Comparison of ENCODE assay signal across 8 cellular contexts in the genomic region with DNA sequence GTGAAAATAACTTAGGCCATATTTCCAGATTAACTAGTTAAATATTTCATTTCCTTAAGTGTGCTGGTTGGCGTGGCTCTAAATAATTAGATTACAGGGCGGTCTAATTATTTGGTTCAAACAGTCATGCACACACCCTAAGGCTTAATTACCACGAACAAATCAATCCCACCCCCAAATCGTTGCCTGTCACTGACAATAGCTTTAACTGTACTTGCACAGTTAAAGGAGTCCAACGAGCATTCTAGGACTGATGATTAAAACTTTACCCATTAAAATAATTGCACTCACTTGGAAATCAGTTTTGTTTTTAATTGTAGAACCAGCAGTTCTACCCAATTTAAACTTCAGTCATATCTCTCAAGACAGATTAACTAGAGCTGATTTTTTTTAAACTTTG. TPM values are rescaled to one million over a fixed set of nuclear protein-coding genes. Genes with fewer than 3 reads are reported as not detected.
DNase-seq lines count a peak whose midpoint lies in the region; ATAC-seq and TF ChIP-seq lines count a peak whose summit lies in the region.

No MANE protein-coding gene starts in this region.

- H3F3A ChIP-seq in Loucy (ENCODE audit: low read depth) (peaks cover 14% of the 10 kb centered on the region), neural cell (ENCODE audit: insufficient read depth, low read length, poor library complexity, severe bottlenecking) (no peaks in the 10 kb centered on the region)

- peak overlapping the region; percentile 76 for H3K27ac ChIP-seq in neural cell (ENCODE audit: low read length)

- TF ChIP-seq EP300 in neural cell (conservative IDR thresholded peaks at IDR 0.05; ENCODE audit: poor library complexity, severe bottlenecking), result no peak

- DNase-seq in Caco-2 (no peak), 8988T (no peak), NCI-H510A (lab: John Stamatoyannopoulos, UW) (no peak), SKM-1 treated with dmso at 0.1 percent for 144 hours (lab: John Stamatoyannopoulos, UW; ENCODE audit: unreplicated experiment) (no peak)
- DNase-seq in central memory CD8-positive, alpha-beta T cell (ENCODE audit: low spot score in 2 of 2), result no peak
- no peak for DNase-seq in central memory CD4-positive, alpha-beta T cell

- TF ChIP-seq CTCF in Caco-2 (IDR thresholded peaks at IDR 0.05; ENCODE audit: insufficient read depth in 1 of 2, low read depth in 1 of 2, low read length in 1 of 2, severe bottlenecking in 1 of 2, unreplicated experiment in 1 of 2) (no peak), Loucy (conservative IDR thresholded peaks at IDR 0.05; ENCODE audit: low read length) (no peak), neural cell (IDR thresholded peaks at IDR 0.05; ENCODE audit: poor library complexity, severe bottlenecking) (no peak)

- H3K9me3 ChIP-seq in Caco-2 (no peaks in the 10 kb centered on the region), Loucy (ENCODE audit: insufficient read depth, low read depth, low read length) (no peaks in the 10 kb centered on the region), neural cell (ENCODE audit: low read length) (no peaks in the 10 kb centered on the region)

- no peaks in the 10 kb centered on the region for H3K9me3 Mint-ChIP-seq in Caco-2 (ENCODE audit: unreplicated experiment)
- no peaks in the 10 kb centered on the region for H3K9me3 Mint-ChIP-seq in central memory CD8-positive, alpha-beta T cell

- H2AFZ ChIP-seq in Loucy (ENCODE audit: low read length) (peak overlapping the region; percentile 96; the same call in 1 of the 2 replicates), neural cell (ENCODE audit: low read depth, low read length) (no peak overlapping the region)

- H3K4me2 ChIP-seq in Loucy (ENCODE audit: low read depth, low read length, poor library complexity, severe bottlenecking), result peak overlapping the region; percentile 74
- H3K4me2 ChIP-seq in neural cell (ENCODE audit: low read length), result peak overlapping the region; percentile 89

- no peaks in the 10 kb centered on the region for H3K27me3 Mint-ChIP-seq in Caco-2 (ENCODE audit: insufficient read depth, unreplicated experiment)
- no peaks in the 10 kb centered on the region for H3K27me3 Mint-ChIP-seq in central memory CD8-positive, alpha-beta T cell

- H3K79me2 ChIP-seq in Loucy (ENCODE audit: insufficient read depth, low read length) (peaks cover 43% of the 10 kb centered on the region), neural cell (replicated peaks; ENCODE audit: insufficient read depth, low read length) (peaks cover 22% of the 10 kb centered on the region)

- H3K27me3 ChIP-seq in Caco-2 (replicated peaks; ENCODE audit: control insufficient read depth, insufficient read depth, low read length) (no peaks in the 10 kb centered on the region), Loucy (ENCODE audit: insufficient read depth, low read length, poor library complexity, severe bottlenecking) (no peaks in the 10 kb centered on the region), neural cell (ENCODE audit: insufficient read depth, low read depth, low read length) (no peaks in the 10 kb centered on the region)

- H4K20me1 ChIP-seq in Loucy (ENCODE audit: insufficient read depth, low read length, poor library complexity, severe bottlenecking) (peaks cover 25% of the 10 kb centered on the region), neural cell (ENCODE audit: insufficient read depth) (no peaks in the 10 kb centered on the region)

- BruUV-seq in Caco-2 (replicated peaks; lab: Mats Ljungman, UMichigan), result no TSS peak

- intact Hi-C loops in Caco-2 (cut with micrococcal nuclease; ENCODE audit: unreplicated experiment), result no loop called here

- no peak for TF ChIP-seq RAD21 in neural cell (conservative IDR thresholded peaks at IDR 0.05)

- H3K27ac Mint-ChIP-seq in Caco-2 (ENCODE audit: unreplicated experiment), result peak overlapping the region; percentile 87
- H3K27ac Mint-ChIP-seq in central memory CD8-positive, alpha-beta T cell (ENCODE audit: low read depth), result peak overlapping the region; percentile 88

- no peaks in the 10 kb centered on the region for H3K9me2 ChIP-seq in Loucy (replicated peaks; ENCODE audit: low read depth, low read length)
- no peaks in the 10 kb centered on the region for H3K9me2 ChIP-seq in neural cell (ENCODE audit: insufficient read depth, low read length)

- no peak for ATAC-seq in central memory CD8-positive, alpha-beta T cell (replicated peaks; ENCODE audit: extremely low read depth, poor library complexity, severe bottlenecking)

- H3K4me3 ChIP-seq in Caco-2 (ENCODE audit: low read depth, low read length), result peak overlapping the region; percentile 63
- H3K4me3 ChIP-seq in Loucy (ENCODE audit: low read length, poor library complexity, severe bottlenecking), result peak overlapping the region; percentile 97
- peak overlapping the region; percentile 74 for H3K4me3 ChIP-seq in neural cell (ENCODE audit: low read length)

- H3K9ac ChIP-seq in Loucy (ENCODE audit: low read depth, low read length, poor library complexity, severe bottlenecking) (peak overlapping the region; percentile 91), neural cell (ENCODE audit: low read length) (peak overlapping the region; percentile 72)

- H3K4me1 ChIP-seq in Caco-2 (peaks cover 15% of the 10 kb centered on the region; the same call in 1 of the 2 replicates), Loucy (ENCODE audit: insufficient read depth, low read length, poor library complexity, severe bottlenecking) (peaks cover 37% of the 10 kb centered on the region)

- POLR2A ChIA-PET in Caco-2 (lab: Charles Lee), result interaction anchor here (0.7 to 2.1 kb wide), 6 partner anchors 9 to 344 kb away, joined by 3 to 17 read pairs (median 4); no protein-coding TSS in a partner anchor

- H3K4me1 Mint-ChIP-seq in Caco-2 (ENCODE audit: low read depth, unreplicated experiment), result peaks cover 14% of the 10 kb centered on the region
- peaks cover 42% of the 10 kb centered on the region for H3K4me1 Mint-ChIP-seq in central memory CD8-positive, alpha-beta T cell

- CTCF ChIA-PET in Caco-2 (lab: Charles Lee), result interaction anchor here (0.8 to 1.3 kb wide), 2 partner anchors 11 to 97 kb away, joined by 4 to 5 read pairs; no protein-coding TSS in a partner anchor

- peaks cover 23% of the 10 kb centered on the region for H3K36me3 Mint-ChIP-seq in Caco-2 (ENCODE audit: insufficient read depth, unreplicated experiment)
- H3K36me3 Mint-ChIP-seq in central memory CD8-positive, alpha-beta T cell (ENCODE audit: insufficient read depth), result peaks cover 16% of the 10 kb centered on the region

- H3K36me3 ChIP-seq in Caco-2 (ENCODE audit: control insufficient read depth, insufficient read depth, low read length) (no peaks in the 10 kb centered on the region), Loucy (ENCODE audit: insufficient read depth, low read length) (no peaks in the 10 kb centered on the region), neural cell (ENCODE audit: insufficient read depth, low read length) (no peaks in the 10 kb centered on the region)

- peak overlapping the region; percentile 83 for H3K4me3 Mint-ChIP-seq in Caco-2 (ENCODE audit: unreplicated experiment)
- peak overlapping the region; percentile 94 for H3K4me3 Mint-ChIP-seq in central memory CD8-positive, alpha-beta T cell

TF ChIP-seq in neural cell, 6 proteins besides CTCF, POLR2A, EP300 and RAD21:
- TF ChIP-seq POLR2AphosphoS5 (IDR thresholded peaks at IDR 0.05), result no peak
- TF ChIP-seq EZH2 (IDR thresholded peaks at IDR 0.05; ENCODE audit: borderline replicate concordance, insufficient read depth, low read length, poor library complexity, severe bottlenecking), result no peak
- TF ChIP-seq, protein P1, sequence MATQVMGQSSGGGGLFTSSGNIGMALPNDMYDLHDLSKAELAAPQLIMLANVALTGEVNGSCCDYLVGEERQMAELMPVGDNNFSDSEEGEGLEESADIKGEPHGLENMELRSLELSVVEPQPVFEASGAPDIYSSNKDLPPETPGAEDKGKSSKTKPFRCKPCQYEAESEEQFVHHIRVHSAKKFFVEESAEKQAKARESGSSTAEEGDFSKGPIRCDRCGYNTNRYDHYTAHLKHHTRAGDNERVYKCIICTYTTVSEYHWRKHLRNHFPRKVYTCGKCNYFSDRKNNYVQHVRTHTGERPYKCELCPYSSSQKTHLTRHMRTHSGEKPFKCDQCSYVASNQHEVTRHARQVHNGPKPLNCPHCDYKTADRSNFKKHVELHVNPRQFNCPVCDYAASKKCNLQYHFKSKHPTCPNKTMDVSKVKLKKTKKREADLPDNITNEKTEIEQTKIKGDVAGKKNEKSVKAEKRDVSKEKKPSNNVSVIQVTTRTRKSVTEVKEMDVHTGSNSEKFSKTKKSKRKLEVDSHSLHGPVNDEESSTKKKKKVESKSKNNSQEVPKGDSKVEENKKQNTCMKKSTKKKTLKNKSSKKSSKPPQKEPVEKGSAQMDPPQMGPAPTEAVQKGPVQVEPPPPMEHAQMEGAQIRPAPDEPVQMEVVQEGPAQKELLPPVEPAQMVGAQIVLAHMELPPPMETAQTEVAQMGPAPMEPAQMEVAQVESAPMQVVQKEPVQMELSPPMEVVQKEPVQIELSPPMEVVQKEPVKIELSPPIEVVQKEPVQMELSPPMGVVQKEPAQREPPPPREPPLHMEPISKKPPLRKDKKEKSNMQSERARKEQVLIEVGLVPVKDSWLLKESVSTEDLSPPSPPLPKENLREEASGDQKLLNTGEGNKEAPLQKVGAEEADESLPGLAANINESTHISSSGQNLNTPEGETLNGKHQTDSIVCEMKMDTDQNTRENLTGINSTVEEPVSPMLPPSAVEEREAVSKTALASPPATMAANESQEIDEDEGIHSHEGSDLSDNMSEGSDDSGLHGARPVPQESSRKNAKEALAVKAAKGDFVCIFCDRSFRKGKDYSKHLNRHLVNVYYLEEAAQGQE (IDR thresholded peaks at IDR 0.05; ENCODE audit: borderline replicate concordance), result no peak
- no peak for TF ChIP-seq MXI1 (conservative IDR thresholded peaks at IDR 0.05; ENCODE audit: poor library complexity, severe bottlenecking)
- no peak for TF ChIP-seq TAF1 (IDR thresholded peaks at IDR 0.05; ENCODE audit: low read depth)
- TF ChIP-seq SMC3 (conservative IDR thresholded peaks at IDR 0.05; ENCODE audit: poor library complexity), result no peak

RNA-seq across cellular contexts. Expression of a gene that starts 1.5 kb away (rescaled TPM):
- total RNA-seq in Caco-2 (2022), result 28.3 and 29.6 TPM in 2 replicates
- 10.3 and 10.9 TPM in 2 replicates for polyA plus RNA-seq in neural cell
- polyA minus RNA-seq in neural cell, result 50.4 and 73.3 TPM in 2 replicates
